Comparison of ENCODE assay signal across 20 cellular contexts in the genomic region with DNA sequence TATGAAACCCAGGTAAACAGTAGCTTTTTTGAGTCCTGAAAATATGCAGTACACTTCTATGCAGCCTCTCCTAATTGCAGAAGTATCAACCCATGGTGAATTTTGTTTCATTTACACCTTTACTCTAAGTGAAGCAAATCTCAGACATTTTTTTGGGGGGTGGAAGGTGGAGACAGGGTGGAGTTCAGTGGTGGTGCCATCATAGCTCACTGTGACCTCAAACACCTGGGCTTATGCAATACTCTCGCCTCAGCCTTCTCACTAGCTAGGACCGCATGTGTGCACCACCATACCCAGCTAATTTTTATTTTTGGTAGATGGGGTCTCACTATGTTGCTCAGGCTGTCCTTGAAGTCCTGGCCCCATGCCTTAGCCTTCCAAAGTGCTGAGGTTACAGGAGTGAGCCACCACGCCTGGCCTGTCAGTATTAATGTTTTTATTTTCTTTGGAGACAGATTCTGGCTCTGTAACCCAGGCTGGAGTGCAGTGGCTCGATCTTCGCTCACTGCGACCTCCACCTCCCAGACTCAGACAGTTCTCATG.
DNase-seq lines count a peak whose midpoint lies in the region; ATAC-seq, FAIRE-seq and TF ChIP-seq lines count a peak whose summit lies in the region.
"Had no signal": no experiment of that assay in that cellular context is flagged by ENCODE, and none has a peak within 500 bp of the region (broad histone marks: within the 10 kb centered on the region; RNA-seq: fewer than 3 reads in every experiment).

No MANE protein-coding gene starts in this region.

- intact Hi-C loops in CD14-positive monocyte (cut with micrococcal nuclease), result no loop called here
- intact Hi-C loops in Calu3 (cut with micrococcal nuclease; ENCODE audit: unreplicated experiment), result loop anchor here (10.0 kb wide), 2 partner anchors 71 to 119 kb away; no protein-coding TSS in a partner anchor

- CTCF ChIA-PET in WTC11 (lab: Charles Lee) (interaction anchor here (1.3 kb wide), 1 partner anchor 21 kb away, joined by 3 read pairs; no protein-coding TSS in a partner anchor), Calu3 (lab: Charles Lee) (interaction anchor here (0.5 kb wide), 1 partner anchor 151 kb away, joined by 4 read pairs; no protein-coding TSS in a partner anchor)

- peaks cover 93% of the 10 kb centered on the region for H3K4me1 Mint-ChIP-seq in CD14-positive monocyte
- H3K4me1 Mint-ChIP-seq in WTC11, result peaks cover 88% of the 10 kb centered on the region
- peaks cover 82 to 87% of the 10 kb centered on the region in 2 donors for H3K4me1 Mint-ChIP-seq in immature natural killer cell
- peaks cover 26% of the 10 kb centered on the region for H3K4me1 Mint-ChIP-seq in Calu3 (ENCODE audit: low read depth, unreplicated experiment)

- no peak overlapping the region for H3K4me3 Mint-ChIP-seq in CD14-positive monocyte
- H3K4me3 Mint-ChIP-seq in WTC11, result no peak overlapping the region
- H3K4me3 Mint-ChIP-seq in immature natural killer cell, result peak overlapping the region; percentile 38 to 75 (median 70)
- H3K4me3 Mint-ChIP-seq in Calu3 (ENCODE audit: low read depth, unreplicated experiment), result no peak overlapping the region
- H3K4me3 Mint-ChIP-seq: stimulated activated memory B cell treated with anti-CD40 and anti-IgM and Interleukin-4, amounts not matched to agents 10 μg/mL and 1 μg/mL and 100 μg/mL, for 72 hours had no signal

- TF ChIP-seq CTCF in CD14-positive monocyte (IDR thresholded peaks at IDR 0.05) (no peak), WTC11 (IDR thresholded peaks at IDR 0.05) (no peak), Calu3 (IDR thresholded peaks at IDR 0.05; ENCODE audit: unreplicated experiment) (no peak)

- FAIRE-seq in GM18507 (lab: Jason Lieb, UNC), result peak; percentile 18
- FAIRE-seq: kidney had no signal

- H3K36me3 Mint-ChIP-seq in CD14-positive monocyte (peaks cover 36 to 54% of the 10 kb centered on the region in 2 donors), WTC11 (peaks cover 8% of the 10 kb centered on the region), immature natural killer cell (no peaks in the 10 kb centered on the region), Calu3 (ENCODE audit: insufficient read depth, unreplicated experiment) (peaks cover 4% of the 10 kb centered on the region)
- H3K36me3 Mint-ChIP-seq: stimulated activated memory B cell treated with anti-CD40 and anti-IgM and Interleukin-4, amounts not matched to agents 10 μg/mL and 1 μg/mL and 100 μg/mL, for 72 hours had no signal

- H3K27me3 Mint-ChIP-seq in CD14-positive monocyte (ENCODE audit: low read depth in 3 of 3), result no peaks in the 10 kb centered on the region
- no peaks in the 10 kb centered on the region for H3K27me3 Mint-ChIP-seq in WTC11 (ENCODE audit: low read depth)
- H3K27me3 Mint-ChIP-seq in immature natural killer cell (ENCODE audit: low read depth in 3 of 3), result peaks cover 0 to 12% (median 2%) of the 10 kb centered on the region in 3 donors
- no peaks in the 10 kb centered on the region for H3K27me3 Mint-ChIP-seq in Calu3 (ENCODE audit: unreplicated experiment)
- H3K27me3 Mint-ChIP-seq: naive thymus-derived CD8-positive, alpha-beta T cell; stimulated activated memory B cell treated with anti-CD40 and anti-IgM and Interleukin-4, amounts not matched to agents 10 μg/mL and 1 μg/mL and 100 μg/mL, for 72 hours had no signal

- no peak for ATAC-seq in WTC11
- no peak for ATAC-seq in GM19452 (IDR thresholded peaks at IDR 0.05; ENCODE audit: unreplicated experiment)
- ATAC-seq: sciatic nerve; stimulated activated memory B cell treated with anti-CD40 and anti-IgM and Interleukin-4, amounts not matched to agents 10 μg/mL and 1 μg/mL and 100 μg/mL, for 72 hours had no signal

- H3K27ac Mint-ChIP-seq in CD14-positive monocyte (peak overlapping the region in 6 of 7 donors; percentile 3 to 86 (median 48)), WTC11 (peak overlapping the region; percentile 50; the same call in 1 of the 2 replicates), immature natural killer cell (peak overlapping the region; percentile 53 to 93 (median 74)), Calu3 (ENCODE audit: unreplicated experiment) (no peak overlapping the region)

- POLR2A ChIA-PET in WTC11 (lab: Charles Lee), result interaction anchor here (0.6 kb wide), 1 partner anchor 17 kb away, joined by 4 read pairs; no protein-coding TSS in a partner anchor

- no TSS peak for BruUV-seq in Calu3 (replicated peaks; lab: Mats Ljungman, UMichigan)

- H3K9me3 Mint-ChIP-seq in CD14-positive monocyte (peaks cover 0 to 1% (median 0%) of the 10 kb centered on the region in 7 donors), WTC11 (no peaks in the 10 kb centered on the region), immature natural killer cell (no peaks in the 10 kb centered on the region), Calu3 (ENCODE audit: low read depth, unreplicated experiment) (no peaks in the 10 kb centered on the region)
- H3K9me3 Mint-ChIP-seq: naive thymus-derived CD8-positive, alpha-beta T cell; stimulated activated memory B cell treated with anti-CD40 and anti-IgM and Interleukin-4, amounts not matched to agents 10 μg/mL and 1 μg/mL and 100 μg/mL, for 72 hours had no signal

- DNase-seq in CD14-positive monocyte (ENCODE audit: low spot score) (no peak), GM18507 (ENCODE audit: extremely low spot score, insufficient read length, low read depth) (no peak), WTC11 (ENCODE audit: low spot score) (no peak), immature natural killer cell (peak; percentile 69 to 74 (median 73)), Calu3 (no peak)
- DNase-seq in stimulated activated naive CD4-positive, alpha-beta T cell (lab: John Stamatoyannopoulos, UW), result no peak
- DNase-seq: adrenal gland; cortex of kidney; foreskin fibroblast; HCEC 1CT; hypothalamus; kidney; mammary epithelial cell; MM.1S; naive thymus-derived CD8-positive, alpha-beta T cell; NCI-H187; NCI-H345 had no signal

TF ChIP-seq in WTC11, 78 proteins besides CTCF, POLR2A, EP300 and RAD21:
- TF ChIP-seq ZNF317 (CRISPR knock-in tag; IDR thresholded peaks at IDR 0.05; ENCODE audit: borderline replicate concordance, low read depth) (no peak), CDX4 (CRISPR knock-in tag; IDR thresholded peaks at IDR 0.05; ENCODE audit: borderline replicate concordance) (no peak), ZNF121 (CRISPR knock-in tag; IDR thresholded peaks at IDR 0.05) (0 out of 2 replicates have a peak, but pooled peaks have one; percentile 50)

Comparison
In these comparisons a context has a peak if more than half of its experiments do, and no peak if none do; other contexts are left out.
1. DNase-seq: peak in immature natural killer cell (3 of 3); none in CD14-positive monocyte (single experiment), GM18507 (single experiment), WTC11 (single experiment), stimulated activated naive CD4-positive, alpha-beta T cell (0 of 6) and Calu3 (single experiment).
2. H3K4me3 Mint-ChIP-seq: peak in immature natural killer cell (5 of 5); none in CD14-positive monocyte (0 of 2), WTC11 (single experiment) and Calu3 (single experiment).